ENCODE assay signal across 9 cellular contexts in genomic region chr12:3199551-3200031, GRCh38.
DNase-seq lines count a peak whose midpoint lies in the region; ATAC-seq and TF ChIP-seq lines count a peak whose summit lies in the region.
"Had no signal": no experiment of that assay in that cellular context is flagged by ENCODE, and none has a peak within 500 bp of the region (broad histone marks: within the 10 kb centered on the region; RNA-seq: fewer than 3 reads in every experiment).

No MANE protein-coding gene starts in this region.

- no peaks in the 10 kb centered on the region for H3K36me3 ChIP-seq in heart left ventricle

- H3K4me3 ChIP-seq in heart left ventricle: peak overlapping the region; percentile 30 to 86 (median 65)

- 4 to 38% (median 26%) methylated on average over 39 to 45 of the region's 45 CpGs for WGBS in heart left ventricle, 4 donors

- no peak overlapping the region for H3K27ac Mint-ChIP-seq in T-cell

- peak overlapping the region in 11 of 12 donors; percentile 63 to 97 (median 87) for H3K27ac ChIP-seq in heart left ventricle

- H3K9me3 Mint-ChIP-seq in T-cell: no peaks in the 10 kb centered on the region

- H3K4me1 ChIP-seq in heart left ventricle: peaks cover 0 to 73% (median 29%) of the 10 kb centered on the region in 12 donors

- peak overlapping the region in 2 of 3 donors; percentile 24 to 54 for H3K4me3 Mint-ChIP-seq in T-cell

- CTCF ChIA-PET in T-cell (lab: Charles Lee): no interaction called here
- CTCF ChIA-PET in GM10248 (lab: Yijun Ruan, JAX): no interaction called here

- H3K4me1 Mint-ChIP-seq in T-cell: peaks cover 7 to 17% (median 9%) of the 10 kb centered on the region in 3 donors

- POLR2A ChIA-PET in T-cell (lab: Charles Lee): no interaction called here
- POLR2A ChIA-PET in GM10248 (lab: Yijun Ruan, JAX): no interaction called here

- H3K36me3 Mint-ChIP-seq in T-cell: no peaks in the 10 kb centered on the region

- no peaks in the 10 kb centered on the region for H3K9me3 ChIP-seq in heart left ventricle

- ATAC-seq in T-cell (replicated peaks in 1 of 4) (no peak), heart left ventricle (peak; percentile 43 to 64 (median 50)), sciatic nerve (peak; percentile 54), HG02759 (IDR thresholded peaks at IDR 0.05; ENCODE audit: unreplicated experiment) (no peak), GM21619 (IDR thresholded peaks at IDR 0.05; ENCODE audit: unreplicated experiment) (no peak)

- DNase-seq in ELR (ENCODE audit: low read depth) (peak; percentile 52), T-cell (no peak), heart left ventricle (peak in 2 of 5 donors; percentile 58), sciatic nerve (ENCODE audit: low spot score) (no peak), SIG-M5 (lab: John Stamatoyannopoulos, UW) (no peak), GM10248 (ENCODE audit: extremely low spot score) (no peak)
- DNase-seq: stimulated activated CD4-positive, alpha-beta T cell treated with anti-CD3 and anti-CD28 coated beads, Interleukin-2, amount 100 ng/mL, for 48 hours had no signal

- TF ChIP-seq CTCF in heart left ventricle (IDR thresholded peaks at IDR 0.05) (peak in 1 of 12 donors; percentile 32), GM10248 (IDR thresholded peaks at IDR 0.05; ENCODE audit: control extremely low read depth, extremely low read depth, low read depth, missing control alignments) (no peak)

- H3K27me3 Mint-ChIP-seq in T-cell: peaks cover 37 to 52% of the 10 kb centered on the region in 2 donors

- intact Hi-C loops in heart left ventricle (cut with DNase I): loop anchor here in 9 of 10 donors (1.0 to 10.0 kb wide), 11 partner anchors 42 to 127 kb away; partner anchors contain the start of gene TSPAN9 (in 2 of the 9)
- intact Hi-C loops in sciatic nerve (cut with DNase I): loop anchor here (5.0 to 10.0 kb wide), 2 partner anchors 65 to 127 kb away; no protein-coding TSS in a partner anchor

- TF ChIP-seq POLR2A in heart left ventricle (IDR thresholded peaks at IDR 0.05): no peak

- peaks cover 0 to 33% (median 0%) of the 10 kb centered on the region in 9 donors for H3K27me3 ChIP-seq in heart left ventricle

Comparison
In these comparisons a context has a peak if more than half of its experiments do, and no peak if none do; other contexts are left out.
1. ATAC-seq: peak in heart left ventricle (4 of 4) and sciatic nerve (single experiment); none in T-cell (0 of 4), HG02759 (single experiment) and GM21619 (single experiment).